In genomic region chr11:118691926-118692830, GRCh38 we compare ENCODE assay signal across 9 cellular contexts. TPM values are rescaled to one million over a fixed set of nuclear protein-coding genes. Genes with fewer than 3 reads are reported as not detected.
DNase-seq lines count a peak whose midpoint lies in the region; ATAC-seq lines count a peak whose summit lies in the region.
"Had no signal": no experiment of that assay in that cellular context is flagged by ENCODE, and none has a peak within 500 bp of the region (broad histone marks: within the 10 kb centered on the region; RNA-seq: fewer than 3 reads in every experiment).

No MANE protein-coding gene starts in this region.

- no peaks in the 10 kb centered on the region for H3K27me3 ChIP-seq in BLaER1 treated with 17β-estradiol and CSF1 and Interleukin-3, amounts not matched to agents 10 nM and 100 nM
- H3K27me3 ChIP-seq in Karpas-422 (ENCODE audit: low read length) = no peaks in the 10 kb centered on the region

- H2AFZ ChIP-seq in Karpas-422 (ENCODE audit: low read length) = no peak overlapping the region

- peak overlapping the region; percentile 73 to 90 (median 83) for H3K4me2 ChIP-seq in BLaER1 treated with 17β-estradiol and CSF1 and Interleukin-3, amounts not matched to agents 10 nM and 100 nM
- H3K4me2 ChIP-seq in Karpas-422 (ENCODE audit: low read depth, low read length, poor library complexity, severe bottlenecking) = no peak overlapping the region

- H3K9me2 ChIP-seq in Karpas-422 (replicated peaks; ENCODE audit: insufficient read depth, low read length) = no peaks in the 10 kb centered on the region

- H3K4me1 ChIP-seq in BLaER1 treated with 17β-estradiol and CSF1 and Interleukin-3, amounts not matched to agents 10 nM and 100 nM = peaks cover 45 to 80% (median 60%) of the 10 kb centered on the region in 10 experiments
- peaks cover 6% of the 10 kb centered on the region for H3K4me1 ChIP-seq in Karpas-422 (ENCODE audit: low read length)

- DNase-seq in activated T-helper 1 cell treated with Interleukin-2 at 50 U/mL for 16 hours (ENCODE audit: low read depth) (peak; percentile 58), islet precursor cell (peak; percentile 90), NCI-H1048 (lab: John Stamatoyannopoulos, UW) (no peak), Karpas-422 (no peak)
- peak; percentile 70 for DNase-seq in stimulated activated naive CD8-positive, alpha-beta T cell treated with anti-CD3 and anti-CD28 coated beads, Interleukin-15, Interleukin-2, amounts not matched to agents 100 U/mL and 50 U/mL, for 24 hours

- peak overlapping the region in 1 of 10 experiments; percentile 25; a peak in 3 of 20 replicates for H3K4me3 ChIP-seq in BLaER1 treated with 17β-estradiol and CSF1 and Interleukin-3, amounts not matched to agents 10 nM and 100 nM
- no peak overlapping the region for H3K4me3 ChIP-seq in Karpas-422 (ENCODE audit: low read length)

- peak overlapping the region; percentile 4 to 62 (median 40); a peak in 15 of 22 replicates for H3K9ac ChIP-seq in BLaER1 treated with 17β-estradiol and CSF1 and Interleukin-3, amounts not matched to agents 10 nM and 100 nM
- no peak overlapping the region for H3K9ac ChIP-seq in Karpas-422 (ENCODE audit: low read length)

- peaks cover 0 to 8% (median 0%) of the 10 kb centered on the region in 11 experiments; a peak in 2 of 22 replicates for H3K9me3 ChIP-seq in BLaER1 treated with 17β-estradiol and CSF1 and Interleukin-3, amounts not matched to agents 10 nM and 100 nM (replicated peaks in 1 of 11)
- H3K9me3 ChIP-seq in KOPT-K1 (ENCODE audit: insufficient read depth, low read length, poor library complexity, severe bottlenecking) = peaks cover 7% of the 10 kb centered on the region
- H3K9me3 ChIP-seq in Karpas-422 (ENCODE audit: low read length) = no peaks in the 10 kb centered on the region

- no peaks in the 10 kb centered on the region for H3K79me2 ChIP-seq in Karpas-422 (ENCODE audit: low read length)

- H4K20me1 ChIP-seq in BLaER1 treated with 17β-estradiol and CSF1 and Interleukin-3, amounts not matched to agents 10 nM and 100 nM = peaks cover 0 to 14% (median 0%) of the 10 kb centered on the region in 11 experiments; a peak in 6 of 22 replicates
- no peaks in the 10 kb centered on the region for H4K20me1 ChIP-seq in Karpas-422 (ENCODE audit: insufficient read depth, low read depth, low read length)

- ATAC-seq in stimulated activated naive CD8-positive, alpha-beta T cell treated with anti-CD3 and anti-CD28 coated beads, Interleukin-15, Interleukin-2, amounts not matched to agents 100 U/mL and 50 U/mL, for 24 hours = peak; percentile 59
- ATAC-seq in GM21737 (IDR thresholded peaks at IDR 0.05; ENCODE audit: unreplicated experiment) = no peak

- peak overlapping the region in 10 of 11 experiments; percentile 11 to 74 (median 52); a peak in 19 of 22 replicates for H3K27ac ChIP-seq in BLaER1 treated with 17β-estradiol and CSF1 and Interleukin-3, amounts not matched to agents 10 nM and 100 nM
- H3K27ac ChIP-seq in KOPT-K1 (ENCODE audit: low read depth, low read length, poor library complexity, severe bottlenecking) = peak overlapping the region; percentile 51
- no peak overlapping the region for H3K27ac ChIP-seq in Karpas-422 (ENCODE audit: low read length)

- no peaks in the 10 kb centered on the region for H3K36me3 ChIP-seq in BLaER1 treated with 17β-estradiol and CSF1 and Interleukin-3, amounts not matched to agents 10 nM and 100 nM
- H3K36me3 ChIP-seq in KOPT-K1 (ENCODE audit: insufficient read depth, low read length) = no peaks in the 10 kb centered on the region
- no peaks in the 10 kb centered on the region for H3K36me3 ChIP-seq in Karpas-422 (ENCODE audit: insufficient read depth, low read length)

RNA-seq across cellular contexts. Expression of gene TREH, which starts 12.7 kb away (rescaled TPM):
- not detected in 2 replicates for total RNA-seq in Karpas-422 (2014; rRNA removed; shearing (Covaris generic); ENCODE audit: low replicate concordance)
- total RNA-seq: temporal lobe had no signal

Comparison
In these comparisons a context has a peak if more than half of its experiments do, and no peak if none do; other contexts are left out.
1. DNase-seq: peak in activated T-helper 1 cell treated with Interleukin-2 at 50 U/mL for 16 hours (single experiment), islet precursor cell (single experiment) and stimulated activated naive CD8-positive, alpha-beta T cell treated with anti-CD3 and anti-CD28 coated beads, Interleukin-15, Interleukin-2, amounts not matched to agents 100 U/mL and 50 U/mL, for 24 hours (single experiment); none in NCI-H1048 (single experiment) and Karpas-422 (single experiment).